Comparison of ENCODE assay signal across 1 cellular context in the genomic region with DNA sequence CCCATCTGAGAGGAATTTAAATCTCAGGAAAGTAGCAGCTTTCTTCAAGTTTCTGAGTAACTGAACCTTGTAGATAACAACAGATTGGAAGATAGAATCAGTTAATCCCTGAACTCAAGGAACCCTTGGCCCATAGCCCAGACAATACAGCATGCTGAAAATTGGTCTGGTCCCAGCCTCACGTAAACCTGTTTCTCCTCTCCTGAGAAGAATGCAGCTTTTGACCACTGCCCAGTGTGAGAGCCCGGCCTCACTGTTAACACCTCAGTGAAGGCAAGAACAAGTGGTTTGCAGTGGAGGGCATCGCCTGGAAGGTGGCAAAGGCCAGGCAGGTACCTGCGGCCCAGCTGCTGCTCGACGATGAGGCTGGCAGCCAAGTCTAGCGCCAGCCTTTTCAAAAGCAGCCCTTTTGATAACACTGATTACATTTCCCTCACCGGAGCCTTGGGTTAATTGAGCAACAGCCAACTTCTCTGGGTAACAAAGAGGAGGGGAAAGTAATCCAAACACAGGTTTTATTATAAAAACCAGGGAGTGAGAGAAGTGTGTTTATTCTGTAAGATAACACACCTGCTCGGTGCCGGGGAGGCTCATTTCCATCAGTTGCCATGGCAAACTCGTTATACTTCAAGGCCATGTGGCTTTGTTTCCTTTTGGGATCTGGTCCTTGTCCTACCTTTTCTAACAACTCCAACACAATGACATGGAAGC.
A peak's percentile ranks its signal among the peaks of the same experiment; 100 is the strongest.
TF ChIP-seq lines count a peak whose summit lies in the region.

No MANE protein-coding gene starts in this region.

TF ChIP-seq in HEK293, 187 proteins besides CTCF, POLR2A, EP300 and RAD21 (continued from another document and continues in another):
- TF ChIP-seq, protein P1, sequence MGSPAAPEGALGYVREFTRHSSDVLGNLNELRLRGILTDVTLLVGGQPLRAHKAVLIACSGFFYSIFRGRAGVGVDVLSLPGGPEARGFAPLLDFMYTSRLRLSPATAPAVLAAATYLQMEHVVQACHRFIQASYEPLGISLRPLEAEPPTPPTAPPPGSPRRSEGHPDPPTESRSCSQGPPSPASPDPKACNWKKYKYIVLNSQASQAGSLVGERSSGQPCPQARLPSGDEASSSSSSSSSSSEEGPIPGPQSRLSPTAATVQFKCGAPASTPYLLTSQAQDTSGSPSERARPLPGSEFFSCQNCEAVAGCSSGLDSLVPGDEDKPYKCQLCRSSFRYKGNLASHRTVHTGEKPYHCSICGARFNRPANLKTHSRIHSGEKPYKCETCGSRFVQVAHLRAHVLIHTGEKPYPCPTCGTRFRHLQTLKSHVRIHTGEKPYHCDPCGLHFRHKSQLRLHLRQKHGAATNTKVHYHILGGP (tag by site-specific recombination; IDR thresholded peaks at IDR 0.05) = no peak; the same call in 1 of the 2 replicates
- TF ChIP-seq ZNF530 (tag by site-specific recombination; IDR thresholded peaks at IDR 0.05; ENCODE audit: low read depth) (no peak), ZNF155 (tag by site-specific recombination; IDR thresholded peaks at IDR 0.05) (no peak), ZNF366 (tag by site-specific recombination; conservative IDR thresholded peaks at IDR 0.05) (no peak), ZNF138 (tag by site-specific recombination; IDR thresholded peaks at IDR 0.05; ENCODE audit: borderline replicate concordance) (no peak), ZBTB17 (tag by site-specific recombination; IDR thresholded peaks at IDR 0.05) (peak; percentile 82), ZNF202 (tag by site-specific recombination; IDR thresholded peaks at IDR 0.05; ENCODE audit: borderline replicate concordance) (no peak), GFI1B (tag by site-specific recombination; IDR thresholded peaks at IDR 0.05) (peak; percentile 95), ZNF211 (tag by site-specific recombination; IDR thresholded peaks at IDR 0.05; ENCODE audit: low read depth) (no peak), ZNF777 (tag by site-specific recombination; IDR thresholded peaks at IDR 0.05; ENCODE audit: borderline replicate concordance) (no peak), ZNF48 (tag by site-specific recombination; IDR thresholded peaks at IDR 0.05) (no peak), ZNF639 (tag by site-specific recombination; IDR thresholded peaks at IDR 0.05) (no peak), ZNF514 (tag by site-specific recombination; IDR thresholded peaks at IDR 0.05) (no peak), ZNF24 (tag by site-specific recombination; IDR thresholded peaks at IDR 0.05) (no peak), TRIM28 (IDR thresholded peaks at IDR 0.05; ENCODE audit: borderline replicate concordance, low read length) (no peak; the same call in 1 of the 2 replicates), ZNF664 (tag by site-specific recombination; IDR thresholded peaks at IDR 0.05) (peak; percentile 10; the same call in 1 of the 2 replicates), ZBTB6 (tag by site-specific recombination; IDR thresholded peaks at IDR 0.05) (no peak), GLIS1 (tag by site-specific recombination; IDR thresholded peaks at IDR 0.05) (no peak), ZNF2 (tag by site-specific recombination; IDR thresholded peaks at IDR 0.05) (no peak), BCL11A (tag by site-specific recombination; IDR thresholded peaks at IDR 0.05; ENCODE audit: low read depth) (no peak), ZFP37 (tag by site-specific recombination; IDR thresholded peaks at IDR 0.05) (no peak), ZNF169 (tag by site-specific recombination; IDR thresholded peaks at IDR 0.05) (no peak), YY2 (tag by site-specific recombination; IDR thresholded peaks at IDR 0.05) (no peak), ZNF221 (tag by site-specific recombination; IDR thresholded peaks at IDR 0.05; ENCODE audit: borderline replicate concordance) (no peak), ZNF404 (tag by site-specific recombination; IDR thresholded peaks at IDR 0.05) (no peak), MZF1 (tag by site-specific recombination; IDR thresholded peaks at IDR 0.05; ENCODE audit: borderline replicate concordance) (no peak), ZNF19 (tag by site-specific recombination; IDR thresholded peaks at IDR 0.05; ENCODE audit: low read depth) (no peak), AEBP2 (tag by site-specific recombination; IDR thresholded peaks at IDR 0.05; ENCODE audit: borderline replicate concordance) (no peak), ZNF16 (tag by site-specific recombination; IDR thresholded peaks at IDR 0.05; ENCODE audit: low read depth) (no peak), MYNN (tag by site-specific recombination; IDR thresholded peaks at IDR 0.05; ENCODE audit: borderline replicate concordance) (no peak), ZNF23 (tag by site-specific recombination; IDR thresholded peaks at IDR 0.05; ENCODE audit: borderline replicate concordance) (no peak), GLI2 (tag by site-specific recombination; IDR thresholded peaks at IDR 0.05; ENCODE audit: borderline replicate concordance, low read depth) (no peak), ZNF76 (tag by site-specific recombination; IDR thresholded peaks at IDR 0.05; ENCODE audit: borderline replicate concordance, low read depth) (no peak), ZNF561 (tag by site-specific recombination; IDR thresholded peaks at IDR 0.05; ENCODE audit: borderline replicate concordance) (no peak), ZNF133 (tag by site-specific recombination; IDR thresholded peaks at IDR 0.05) (no peak), ZNF248 (tag by site-specific recombination; IDR thresholded peaks at IDR 0.05) (no peak), ZNF423 (tag by site-specific recombination; IDR thresholded peaks at IDR 0.05) (no peak), ZBTB20 (tag by site-specific recombination; IDR thresholded peaks at IDR 0.05) (no peak)
- TF ChIP-seq, protein P2, sequence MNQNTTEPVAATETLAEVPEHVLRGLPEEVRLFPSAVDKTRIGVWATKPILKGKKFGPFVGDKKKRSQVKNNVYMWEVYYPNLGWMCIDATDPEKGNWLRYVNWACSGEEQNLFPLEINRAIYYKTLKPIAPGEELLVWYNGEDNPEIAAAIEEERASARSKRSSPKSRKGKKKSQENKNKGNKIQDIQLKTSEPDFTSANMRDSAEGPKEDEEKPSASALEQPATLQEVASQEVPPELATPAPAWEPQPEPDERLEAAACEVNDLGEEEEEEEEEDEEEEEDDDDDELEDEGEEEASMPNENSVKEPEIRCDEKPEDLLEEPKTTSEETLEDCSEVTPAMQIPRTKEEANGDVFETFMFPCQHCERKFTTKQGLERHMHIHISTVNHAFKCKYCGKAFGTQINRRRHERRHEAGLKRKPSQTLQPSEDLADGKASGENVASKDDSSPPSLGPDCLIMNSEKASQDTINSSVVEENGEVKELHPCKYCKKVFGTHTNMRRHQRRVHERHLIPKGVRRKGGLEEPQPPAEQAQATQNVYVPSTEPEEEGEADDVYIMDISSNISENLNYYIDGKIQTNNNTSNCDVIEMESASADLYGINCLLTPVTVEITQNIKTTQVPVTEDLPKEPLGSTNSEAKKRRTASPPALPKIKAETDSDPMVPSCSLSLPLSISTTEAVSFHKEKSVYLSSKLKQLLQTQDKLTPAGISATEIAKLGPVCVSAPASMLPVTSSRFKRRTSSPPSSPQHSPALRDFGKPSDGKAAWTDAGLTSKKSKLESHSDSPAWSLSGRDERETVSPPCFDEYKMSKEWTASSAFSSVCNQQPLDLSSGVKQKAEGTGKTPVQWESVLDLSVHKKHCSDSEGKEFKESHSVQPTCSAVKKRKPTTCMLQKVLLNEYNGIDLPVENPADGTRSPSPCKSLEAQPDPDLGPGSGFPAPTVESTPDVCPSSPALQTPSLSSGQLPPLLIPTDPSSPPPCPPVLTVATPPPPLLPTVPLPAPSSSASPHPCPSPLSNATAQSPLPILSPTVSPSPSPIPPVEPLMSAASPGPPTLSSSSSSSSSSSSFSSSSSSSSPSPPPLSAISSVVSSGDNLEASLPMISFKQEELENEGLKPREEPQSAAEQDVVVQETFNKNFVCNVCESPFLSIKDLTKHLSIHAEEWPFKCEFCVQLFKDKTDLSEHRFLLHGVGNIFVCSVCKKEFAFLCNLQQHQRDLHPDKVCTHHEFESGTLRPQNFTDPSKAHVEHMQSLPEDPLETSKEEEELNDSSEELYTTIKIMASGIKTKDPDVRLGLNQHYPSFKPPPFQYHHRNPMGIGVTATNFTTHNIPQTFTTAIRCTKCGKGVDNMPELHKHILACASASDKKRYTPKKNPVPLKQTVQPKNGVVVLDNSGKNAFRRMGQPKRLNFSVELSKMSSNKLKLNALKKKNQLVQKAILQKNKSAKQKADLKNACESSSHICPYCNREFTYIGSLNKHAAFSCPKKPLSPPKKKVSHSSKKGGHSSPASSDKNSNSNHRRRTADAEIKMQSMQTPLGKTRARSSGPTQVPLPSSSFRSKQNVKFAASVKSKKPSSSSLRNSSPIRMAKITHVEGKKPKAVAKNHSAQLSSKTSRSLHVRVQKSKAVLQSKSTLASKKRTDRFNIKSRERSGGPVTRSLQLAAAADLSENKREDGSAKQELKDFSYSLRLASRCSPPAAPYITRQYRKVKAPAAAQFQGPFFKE (tag by site-specific recombination; IDR thresholded peaks at IDR 0.05; ENCODE audit: borderline replicate concordance) = no peak
- TF ChIP-seq, protein P3, sequence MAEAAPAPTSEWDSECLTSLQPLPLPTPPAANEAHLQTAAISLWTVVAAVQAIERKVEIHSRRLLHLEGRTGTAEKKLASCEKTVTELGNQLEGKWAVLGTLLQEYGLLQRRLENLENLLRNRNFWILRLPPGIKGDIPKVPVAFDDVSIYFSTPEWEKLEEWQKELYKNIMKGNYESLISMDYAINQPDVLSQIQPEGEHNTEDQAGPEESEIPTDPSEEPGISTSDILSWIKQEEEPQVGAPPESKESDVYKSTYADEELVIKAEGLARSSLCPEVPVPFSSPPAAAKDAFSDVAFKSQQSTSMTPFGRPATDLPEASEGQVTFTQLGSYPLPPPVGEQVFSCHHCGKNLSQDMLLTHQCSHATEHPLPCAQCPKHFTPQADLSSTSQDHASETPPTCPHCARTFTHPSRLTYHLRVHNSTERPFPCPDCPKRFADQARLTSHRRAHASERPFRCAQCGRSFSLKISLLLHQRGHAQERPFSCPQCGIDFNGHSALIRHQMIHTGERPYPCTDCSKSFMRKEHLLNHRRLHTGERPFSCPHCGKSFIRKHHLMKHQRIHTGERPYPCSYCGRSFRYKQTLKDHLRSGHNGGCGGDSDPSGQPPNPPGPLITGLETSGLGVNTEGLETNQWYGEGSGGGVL (tag by site-specific recombination; IDR thresholded peaks at IDR 0.05) = peak; percentile 46
- TF ChIP-seq, protein P4, sequence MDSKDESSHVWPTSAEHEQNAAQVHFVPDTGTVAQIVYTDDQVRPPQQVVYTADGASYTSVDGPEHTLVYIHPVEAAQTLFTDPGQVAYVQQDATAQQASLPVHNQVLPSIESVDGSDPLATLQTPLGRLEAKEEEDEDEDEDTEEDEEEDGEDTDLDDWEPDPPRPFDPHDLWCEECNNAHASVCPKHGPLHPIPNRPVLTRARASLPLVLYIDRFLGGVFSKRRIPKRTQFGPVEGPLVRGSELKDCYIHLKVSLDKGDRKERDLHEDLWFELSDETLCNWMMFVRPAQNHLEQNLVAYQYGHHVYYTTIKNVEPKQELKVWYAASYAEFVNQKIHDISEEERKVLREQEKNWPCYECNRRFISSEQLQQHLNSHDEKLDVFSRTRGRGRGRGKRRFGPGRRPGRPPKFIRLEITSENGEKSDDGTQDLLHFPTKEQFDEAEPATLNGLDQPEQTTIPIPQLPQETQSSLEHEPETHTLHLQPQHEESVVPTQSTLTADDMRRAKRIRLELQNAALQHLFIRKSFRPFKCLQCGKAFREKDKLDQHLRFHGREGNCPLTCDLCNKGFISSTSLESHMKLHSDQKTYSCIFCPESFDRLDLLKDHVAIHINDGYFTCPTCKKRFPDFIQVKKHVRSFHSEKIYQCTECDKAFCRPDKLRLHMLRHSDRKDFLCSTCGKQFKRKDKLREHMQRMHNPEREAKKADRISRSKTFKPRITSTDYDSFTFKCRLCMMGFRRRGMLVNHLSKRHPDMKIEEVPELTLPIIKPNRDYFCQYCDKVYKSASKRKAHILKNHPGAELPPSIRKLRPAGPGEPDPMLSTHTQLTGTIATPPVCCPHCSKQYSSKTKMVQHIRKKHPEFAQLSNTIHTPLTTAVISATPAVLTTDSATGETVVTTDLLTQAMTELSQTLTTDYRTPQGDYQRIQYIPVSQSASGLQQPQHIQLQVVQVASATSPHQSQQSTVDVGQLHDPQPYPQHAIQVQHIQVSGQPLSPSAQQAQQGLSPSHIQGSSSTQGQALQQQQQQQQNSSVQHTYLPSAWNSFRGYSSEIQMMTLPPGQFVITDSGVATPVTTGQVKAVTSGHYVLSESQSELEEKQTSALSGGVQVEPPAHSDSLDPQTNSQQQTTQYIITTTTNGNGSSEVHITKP (tag by site-specific recombination; IDR thresholded peaks at IDR 0.05) = peak; percentile 89
